10 cellular contexts compared by ENCODE assay signal in genomic region chr6:11258260-11259237, GRCh38. TPM values are rescaled to one million over a fixed set of nuclear protein-coding genes. Genes with fewer than 3 reads are reported as not detected.
DNase-seq lines count a peak whose midpoint lies in the region; ATAC-seq lines count a peak whose summit lies in the region.
"Had no signal": no experiment of that assay in that cellular context is flagged by ENCODE, and none has a peak within 500 bp of the region (broad histone marks: within the 10 kb centered on the region; RNA-seq: fewer than 3 reads in every experiment).

No MANE protein-coding gene starts in this region.

- H3K4me1 Mint-ChIP-seq in activated naive CD4-positive, alpha-beta T cell treated with anti-CD3 and anti-CD28 coated beads, Interleukin-2, amount 50 U/mL, for 24 hours, result peaks cover 42% of the 10 kb centered on the region

- no peak overlapping the region for H3K4me3 ChIP-seq in skin epidermis

- peak overlapping the region; percentile 63 for H3K27ac Mint-ChIP-seq in activated naive CD4-positive, alpha-beta T cell treated with anti-CD3 and anti-CD28 coated beads, Interleukin-2, amount 50 U/mL, for 24 hours

- DNase-seq in NCI-H1417 (lab: John Stamatoyannopoulos, UW), result peak in 2 of 3 experiments; percentile 11 to 29
- no peak for DNase-seq in NCI-H1417 treated with DMSO at 0.1 percent for 48 hours (lab: John Stamatoyannopoulos, UW)
- no peak for DNase-seq in G401 (ENCODE audit: low spot score)
- DNase-seq in NCI-H1092 (lab: John Stamatoyannopoulos, UW), result no peak
- no peak for DNase-seq in GDM1 (lab: John Stamatoyannopoulos, UW)
- DNase-seq: GOT3, midbrain had no signal

- H3K27me3 Mint-ChIP-seq in activated naive CD4-positive, alpha-beta T cell treated with anti-CD3 and anti-CD28 coated beads, Interleukin-2, amount 50 U/mL, for 24 hours, result no peaks in the 10 kb centered on the region

- in situ Hi-C loops in G401 (cut with HindIII; ENCODE audit: low sequenced_read_pairs), result no loop called here

- H3K27ac ChIP-seq in skin epidermis, result peak overlapping the region in 12 of 21 experiments; percentile 8 to 83 (median 58)

- H3K9me3 Mint-ChIP-seq in activated naive CD4-positive, alpha-beta T cell treated with anti-CD3 and anti-CD28 coated beads, Interleukin-2, amount 50 U/mL, for 24 hours, result no peaks in the 10 kb centered on the region

- peak overlapping the region; percentile 49 for H3K4me3 Mint-ChIP-seq in activated naive CD4-positive, alpha-beta T cell treated with anti-CD3 and anti-CD28 coated beads, Interleukin-2, amount 50 U/mL, for 24 hours

- ATAC-seq in HG03135 (IDR thresholded peaks at IDR 0.05; ENCODE audit: unreplicated experiment), result peak; percentile 56

- H3K36me3 Mint-ChIP-seq in activated naive CD4-positive, alpha-beta T cell treated with anti-CD3 and anti-CD28 coated beads, Interleukin-2, amount 50 U/mL, for 24 hours, result peaks cover 9% of the 10 kb centered on the region

RNA-seq across cellular contexts. Expression of gene NEDD9, which starts 26.1 kb away (rescaled TPM):
- 83.1 and 96.4 TPM in 2 replicates for total RNA-seq in G401 (2014; rRNA removed; shearing (Covaris generic))

Comparison
In these comparisons a context has a peak if more than half of its experiments do, and no peak if none do; other contexts are left out.
1. DNase-seq: peak in NCI-H1417 (2 of 3); none in NCI-H1417 treated with DMSO at 0.1 percent for 48 hours (single experiment), G401 (single experiment), NCI-H1092 (single experiment) and GDM1 (single experiment).